In the genomic region with DNA sequence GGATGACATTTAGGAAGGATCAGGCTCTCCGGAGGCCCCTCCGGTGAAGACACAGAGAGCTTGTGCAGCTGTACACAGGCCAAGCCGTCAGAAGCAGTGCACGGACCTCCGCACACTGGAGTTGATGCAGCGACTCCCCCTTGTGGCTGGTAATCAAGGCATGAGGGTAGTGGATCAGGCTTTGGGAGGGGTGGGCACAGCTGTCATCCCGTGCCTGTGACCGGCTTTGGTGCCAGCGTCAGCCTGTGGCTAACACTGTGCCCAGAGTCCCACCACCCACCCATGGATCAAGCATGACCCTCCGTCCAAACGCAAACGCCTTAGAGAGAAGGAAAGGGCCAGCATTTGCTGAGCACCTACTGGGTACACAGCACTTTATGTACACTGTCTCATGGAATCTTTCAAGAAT, we compare ENCODE assay signal across 9 cellular contexts. TPM values are rescaled to one million over a fixed set of nuclear protein-coding genes. Genes with fewer than 3 reads are reported as not detected.
DNase-seq lines count a peak whose midpoint lies in the region; ATAC-seq and TF ChIP-seq lines count a peak whose summit lies in the region.
"Had no signal": no experiment of that assay in that cellular context is flagged by ENCODE, and none has a peak within 500 bp of the region (broad histone marks: within the 10 kb centered on the region; RNA-seq: fewer than 3 reads in every experiment).

No MANE protein-coding gene starts in this region.

- H3K79me2 ChIP-seq in trophoblast cell (ENCODE audit: control insufficient read depth, insufficient read depth, low read length, poor library complexity): no peaks in the 10 kb centered on the region

- no peaks in the 10 kb centered on the region for H3K9me3 ChIP-seq in trophoblast cell (ENCODE audit: insufficient read depth, low read depth, low read length)
- H3K9me3 ChIP-seq: neutrophil had no signal

- no peak overlapping the region for H3K9ac ChIP-seq in trophoblast cell (ENCODE audit: low read length)

- ATAC-seq in GM21825 (IDR thresholded peaks at IDR 0.05; ENCODE audit: unreplicated experiment): peak; percentile 44
- ATAC-seq in activated T-cell treated with anti-CD3 and anti-CD28 coated beads, Interleukin-2, amount 50 U/mL, for 4 hours: peak; percentile 70 to 75

- no peak overlapping the region for H2AK5ac ChIP-seq in trophoblast cell (ENCODE audit: low read length)

- H3K27me3 ChIP-seq in trophoblast cell (ENCODE audit: insufficient read depth, low read length): no peaks in the 10 kb centered on the region

- no peak overlapping the region for H2BK5ac ChIP-seq in trophoblast cell (ENCODE audit: low read depth, low read length, poor library complexity)

- H3K9me3 Mint-ChIP-seq in activated T-cell treated with anti-CD3 and anti-CD28 coated beads, Interleukin-2, amount 50 U/mL, for 4 hours: no peaks in the 10 kb centered on the region

- no peak overlapping the region for H3K4ac ChIP-seq in trophoblast cell (ENCODE audit: low read depth, low read length)

- no peak overlapping the region for H3K4me3 ChIP-seq in trophoblast cell (ENCODE audit: low read depth, low read length)

- H3K27me3 Mint-ChIP-seq in activated T-cell treated with anti-CD3 and anti-CD28 coated beads, Interleukin-2, amount 50 U/mL, for 4 hours (ENCODE audit: low read depth): peaks cover 42% of the 10 kb centered on the region

- no peak overlapping the region for H2BK12ac ChIP-seq in trophoblast cell (ENCODE audit: low read length)

- H3K23ac ChIP-seq in trophoblast cell (ENCODE audit: low read length): no peak overlapping the region

- H2BK120ac ChIP-seq in trophoblast cell (ENCODE audit: insufficient read depth, low read length, poor library complexity): no peak overlapping the region

- H3K4me1 ChIP-seq in trophoblast cell (ENCODE audit: control insufficient read depth in 1 of 2, insufficient read depth in 2 of 2, low read length in 2 of 2): peaks cover 2% of the 10 kb centered on the region in 2 experiments

- peak; percentile 77 for TF ChIP-seq CTCF in C4-2B (conservative IDR thresholded peaks at IDR 0.05)

- no peak overlapping the region for H3K18ac ChIP-seq in trophoblast cell (ENCODE audit: low read length)

- no CpG with 5 or more reads among the region's 12 CpGs for WGBS in trophoblast cell (ENCODE audit: extremely low coverage, insufficient coverage, insufficient read length)

- DNase-seq in NCI-H748 treated with DMSO at 0.1 percent for 48 hours (lab: John Stamatoyannopoulos, UW): peak; percentile 2
- peak; percentile 14 for DNase-seq in activated T-cell treated with anti-CD3 and anti-CD28 coated beads, Interleukin-2, amount 50 U/mL, for 4 hours
- peak; percentile 56 for DNase-seq in germinal center (ENCODE audit: low spot score)
- DNase-seq in trophoblast cell: peak; percentile 38 to 70
- DNase-seq in LoVo (ENCODE audit: low spot score): no peak
- DNase-seq in amniotic stem cell (lab: John Stamatoyannopoulos, UW): no peak

- H3K27ac ChIP-seq in C4-2B: no peak overlapping the region
- no peak overlapping the region for H3K27ac ChIP-seq in trophoblast cell (ENCODE audit: low read depth, low read length)
- H3K27ac ChIP-seq: neutrophil had no signal

- H4K12ac ChIP-seq in trophoblast cell (ENCODE audit: low read depth, low read length): no peak overlapping the region

- H2AFZ ChIP-seq in trophoblast cell (ENCODE audit: insufficient read depth, low read length, poor library complexity): no peak overlapping the region

- no peak overlapping the region for H4K8ac ChIP-seq in trophoblast cell (ENCODE audit: low read depth, low read length)

- H3K4me1 Mint-ChIP-seq in activated T-cell treated with anti-CD3 and anti-CD28 coated beads, Interleukin-2, amount 50 U/mL, for 4 hours (ENCODE audit: low read depth): no peaks in the 10 kb centered on the region

- H3K14ac ChIP-seq in trophoblast cell (ENCODE audit: low read length): no peak overlapping the region

- H3K36me3 ChIP-seq in trophoblast cell (ENCODE audit: control insufficient read depth in 1 of 2, insufficient read depth in 2 of 2, low read length in 2 of 2): no peaks in the 10 kb centered on the region
- H3K36me3 ChIP-seq: neutrophil had no signal

- no peaks in the 10 kb centered on the region for H3K79me1 ChIP-seq in trophoblast cell (ENCODE audit: low read length)

- no peak overlapping the region for H3K4me3 Mint-ChIP-seq in activated T-cell treated with anti-CD3 and anti-CD28 coated beads, Interleukin-2, amount 50 U/mL, for 4 hours

- no peak overlapping the region for H4K91ac ChIP-seq in trophoblast cell (ENCODE audit: low read depth, low read length)

- no peaks in the 10 kb centered on the region for H3K36me3 Mint-ChIP-seq in activated T-cell treated with anti-CD3 and anti-CD28 coated beads, Interleukin-2, amount 50 U/mL, for 4 hours (ENCODE audit: insufficient read depth)

- no peak overlapping the region for H3K4me2 ChIP-seq in trophoblast cell (ENCODE audit: low read length)

RNA-seq across cellular contexts. Expression of gene GRIP2, which starts 8.2 kb away (rescaled TPM):
- total RNA-seq in activated T-cell treated with anti-CD3 and anti-CD28 coated beads, Interleukin-2, amount 50 U/mL, for 4 hours: not detected
- 0.19 and 0.23 TPM in 2 replicates for polyA plus RNA-seq in trophoblast cell (2013)

Comparison
In these comparisons a context has a peak if more than half of its experiments do, and no peak if none do; other contexts are left out.
1. DNase-seq: peak in NCI-H748 treated with DMSO at 0.1 percent for 48 hours (single experiment), activated T-cell treated with anti-CD3 and anti-CD28 coated beads, Interleukin-2, amount 50 U/mL, for 4 hours (single experiment), germinal center (single experiment) and trophoblast cell (2 of 2); none in LoVo (single experiment) and amniotic stem cell (single experiment).